10 cellular contexts compared by ENCODE assay signal in the genomic region with DNA sequence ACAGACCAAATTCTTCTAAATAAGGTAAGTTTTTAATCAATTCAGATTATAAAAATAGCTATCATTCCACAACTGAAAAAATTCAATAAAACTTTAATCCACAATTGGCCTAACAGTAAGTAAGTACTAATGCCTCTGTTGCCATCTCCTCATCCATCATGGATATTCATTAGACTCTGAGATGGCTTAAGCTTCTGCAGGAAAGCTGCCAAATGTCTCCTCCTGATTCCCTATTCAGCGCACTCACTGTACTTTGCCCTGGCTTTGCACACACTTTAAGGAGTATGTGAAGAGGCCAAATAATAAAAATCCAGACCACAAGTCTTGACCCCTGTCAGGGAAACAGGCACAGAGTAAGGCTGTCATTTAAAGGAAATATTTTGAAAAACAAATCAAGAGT.
"Had no signal": no experiment of that assay in that cellular context is flagged by ENCODE, and none has a peak within 500 bp of the region (broad histone marks: within the 10 kb centered on the region; RNA-seq: fewer than 3 reads in every experiment).

No MANE protein-coding gene starts in this region.

- H3K27ac ChIP-seq: thyroid gland, vagina had no signal

- H3K4me3 Mint-ChIP-seq: memory B cell, nephron progenitor cell had no signal

- H3K9me3 Mint-ChIP-seq: memory B cell, nephron progenitor cell had no signal

- H3K4me1 Mint-ChIP-seq: nephron progenitor cell had no signal

- H3K27ac Mint-ChIP-seq: memory B cell, nephron progenitor cell had no signal

- ATAC-seq: activated CD4-positive, CD25-positive, alpha-beta regulatory T cell treated with anti-CD3 and anti-CD28 coated beads, Interleukin-2, amount 50 U/mL, for 24 hours; esophagus mucosa had no signal

- H3K4me3 ChIP-seq: thyroid gland, vagina had no signal

- H3K27me3 ChIP-seq: thyroid gland, vagina had no signal

- H3K9me3 ChIP-seq: thyroid gland, vagina had no signal

- DNase-seq: activated naive CD4-positive, alpha-beta T cell treated with anti-CD3 and anti-CD28 coated beads, Interleukin-2, amount 50 U/mL, for 16 hours; activated T-cell treated with anti-CD3 and anti-CD28 coated beads, Interleukin-2, amount 50 U/mL, for 1 hour; amniotic stem cell; foreskin fibroblast; nephron progenitor cell; thyroid gland had no signal

- H3K4me1 ChIP-seq: thyroid gland, vagina had no signal

- H3K27me3 Mint-ChIP-seq: memory B cell had no signal
